In genomic region chr14:102805941-102806340, GRCh38 we compare ENCODE assay signal across 12 cellular contexts. TPM values are rescaled to one million over a fixed set of nuclear protein-coding genes. Genes with fewer than 3 reads are reported as not detected.
DNase-seq lines count a peak whose midpoint lies in the region; ATAC-seq and TF ChIP-seq lines count a peak whose summit lies in the region.
"Had no signal": no experiment of that assay in that cellular context is flagged by ENCODE, and none has a peak within 500 bp of the region (broad histone marks: within the 10 kb centered on the region; RNA-seq: fewer than 3 reads in every experiment).

No MANE protein-coding gene starts in this region.

- no peaks in the 10 kb centered on the region for H3K27me3 Mint-ChIP-seq in T-helper 17 cell
- no peaks in the 10 kb centered on the region for H3K27me3 Mint-ChIP-seq in endodermal cell (ENCODE audit: insufficient read depth)

- H3K9me3 ChIP-seq in T-helper 17 cell (ENCODE audit: control insufficient read depth, low read length, poor library complexity, severe bottlenecking) = no peaks in the 10 kb centered on the region
- no peaks in the 10 kb centered on the region for H3K9me3 ChIP-seq in endodermal cell (ENCODE audit: control insufficient read depth, low read length)

- H3K27ac Mint-ChIP-seq in T-helper 17 cell (peak overlapping the region; percentile 97), endodermal cell (no peak overlapping the region)

- H3K4me1 ChIP-seq in endodermal cell (ENCODE audit: control insufficient read depth, insufficient read depth, low read length) = no peaks in the 10 kb centered on the region
- H3K4me1 ChIP-seq: foreskin keratinocyte had no signal

- peak; percentile 43 for TF ChIP-seq CTCF in endodermal cell (conservative IDR thresholded peaks at IDR 0.05)

- H3K36me3 ChIP-seq in endodermal cell (ENCODE audit: control insufficient read depth, insufficient read depth, low read length) = no peaks in the 10 kb centered on the region

- WGBS in endodermal cell (ENCODE audit: insufficient coverage in 1 of 2, insufficient read length in 1 of 2), 2 experiments = 94 to 96% methylated on average over 4 to 5 of the region's 5 CpGs

- no peaks in the 10 kb centered on the region for H3K9me3 Mint-ChIP-seq in endodermal cell

- H3K36me3 Mint-ChIP-seq in T-helper 17 cell (ENCODE audit: low read depth) = no peaks in the 10 kb centered on the region
- H3K36me3 Mint-ChIP-seq in endodermal cell (ENCODE audit: low read depth) = no peaks in the 10 kb centered on the region

- no peak overlapping the region for H3K27ac ChIP-seq in endodermal cell (ENCODE audit: low read depth, low read length)
- H3K27ac ChIP-seq: foreskin keratinocyte had no signal

- no peak overlapping the region for H3K4me3 ChIP-seq in endodermal cell (ENCODE audit: low read length)

- peak; percentile 10 for ATAC-seq in T-helper 17 cell
- no peak for ATAC-seq in HG02870 (IDR thresholded peaks at IDR 0.05; ENCODE audit: unreplicated experiment)
- ATAC-seq: foreskin keratinocyte had no signal

- peaks cover 49% of the 10 kb centered on the region for H3K4me1 Mint-ChIP-seq in T-helper 17 cell
- peaks cover 14% of the 10 kb centered on the region for H3K4me1 Mint-ChIP-seq in endodermal cell

- H3K4me3 Mint-ChIP-seq in T-helper 17 cell = peak overlapping the region; percentile 86
- no peak overlapping the region for H3K4me3 Mint-ChIP-seq in endodermal cell

- no peaks in the 10 kb centered on the region for H3K27me3 ChIP-seq in endodermal cell (ENCODE audit: control insufficient read depth, insufficient read depth, low read length, poor library complexity, severe bottlenecking)
- H3K27me3 ChIP-seq: foreskin keratinocyte had no signal

- peak; percentile 32 for DNase-seq in stimulated activated CD4-positive, alpha-beta T cell treated with anti-CD3 and anti-CD28 coated beads, Interleukin-4, amount 100 ng/mL, for 24 hours
- DNase-seq in stimulated activated CD4-positive, alpha-beta T cell treated with anti-CD3 and anti-CD28 coated beads, Interleukin-1b, Interleukin-23, amount 100 ng/mL, for 48 hours = no peak
- DNase-seq in T-helper 17 cell = no peak
- no peak for DNase-seq in endodermal cell
- no peak for DNase-seq in RPMI8226
- DNase-seq in ureter (ENCODE audit: low spot score) = no peak
- no peak for DNase-seq in NCI-H526 (lab: John Stamatoyannopoulos, UW)
- DNase-seq: foreskin keratinocyte, NCI-H146, NCI-H526 treated with DMSO at 0.1 percent for 48 hours, SHP77 treated with DMSO at 0.1 percent for 48 hours had no signal

- H3K9ac ChIP-seq in endodermal cell (ENCODE audit: extremely low read depth, low read length, poor library complexity, severe bottlenecking) = no peak overlapping the region

RNA-seq across cellular contexts. Expression of gene TRAF3, which starts 28.7 kb away (rescaled TPM):
- total RNA-seq in T-helper 17 cell (10 to 100 TPM; 47.8 to 54.4 TPM), endodermal cell (10 to 100 TPM; 16.7 to 23.8 TPM), ureter (29.9 TPM)
- 17.5 TPM for polyA plus RNA-seq in endodermal cell (2013, experiment 1 of 2)
- 18.9 TPM for polyA plus RNA-seq in endodermal cell (2013, experiment 2 of 2)
